1 cellular context compared by ENCODE assay signal in genomic region chrX:40632199-40632598, GRCh38.
A peak's percentile ranks its signal among the peaks of the same experiment; 100 is the strongest.
TF ChIP-seq lines count a peak whose summit lies in the region.

No MANE protein-coding gene starts in this region.

TF ChIP-seq in GM12878, 131 proteins besides CTCF, POLR2A, EP300 and RAD21 (continued from another document):
- TF ChIP-seq ATF7 (IDR thresholded peaks at IDR 0.05; ENCODE audit: low read depth) (no peak), SPI1 (IDR thresholded peaks at IDR 0.05; ENCODE audit: borderline replicate concordance, insufficient read depth, low read depth, low read length) (peak; percentile 71), TBL1XR1 (IDR thresholded peaks at IDR 0.05; ENCODE audit: low read depth, low read length) (no peak), IKZF2 (IDR thresholded peaks at IDR 0.05) (peak in 1 of 2 experiments; percentile 22; a peak in 1 of 4 replicates), ZNF217 (IDR thresholded peaks at IDR 0.05) (no peak)
